ENCODE assay signal across 1 cellular context in genomic region chr7:37901236-37901827, GRCh38.
TF ChIP-seq lines count a peak whose summit lies in the region.

No MANE protein-coding gene starts in this region.

TF ChIP-seq in HCT116, 20 proteins besides CTCF, POLR2A, EP300 and RAD21 (continued from another document):
- no peak for TF ChIP-seq ATF3 (IDR thresholded peaks at IDR 0.05)
